In genomic region chr20:62604796-62605195, GRCh38 we compare ENCODE assay signal across 18 cellular contexts. TPM values are rescaled to one million over a fixed set of nuclear protein-coding genes. Genes with fewer than 3 reads are reported as not detected.
DNase-seq lines count a peak whose midpoint lies in the region; ATAC-seq, FAIRE-seq and TF ChIP-seq lines count a peak whose summit lies in the region.
"Had no signal": no experiment of that assay in that cellular context is flagged by ENCODE, and none has a peak within 500 bp of the region (broad histone marks: within the 10 kb centered on the region; RNA-seq: fewer than 3 reads in every experiment).

No MANE protein-coding gene starts in this region.

- BruUV-seq in K562 (replicated peaks; lab: Mats Ljungman, UMichigan) = no TSS peak

- intact Hi-C loops in K562 (cut with micrococcal nuclease) = no loop called here

- H3K4ac ChIP-seq in neuronal stem cell (ENCODE audit: low read length) = no peak overlapping the region

- peaks cover 1% of the 10 kb centered on the region for H3K79me1 ChIP-seq in neuronal stem cell (ENCODE audit: low read depth, low read length)

- FAIRE-seq in K562 (lab: Jason Lieb, UNC) = no peak
- FAIRE-seq: A549 had no signal

- TF ChIP-seq CTCF in HL-60 (IDR thresholded peaks at IDR 0.05; ENCODE audit: insufficient read depth, low read length) (no peak), K562 (IDR thresholded peaks at IDR 0.05 in 2 of 3, conservative IDR thresholded peaks at IDR 0.05 in 1 of 3; ENCODE audit: insufficient read depth in 2 of 3, low read depth in 1 of 3, low read length in 3 of 3) (no peak)

- DNase-seq in HL-60 (ENCODE audit: low read depth in 1 of 2, low spot score in 1 of 2) = no peak
- DNase-seq in K562 (ENCODE audit: extremely low read depth in 1 of 4, low spot score in 3 of 4) = no peak
- no peak for DNase-seq in neuronal stem cell (ENCODE audit: low spot score)
- DNase-seq in NCI-H2227 (lab: John Stamatoyannopoulos, UW; ENCODE audit: unreplicated experiment) = no peak
- DNase-seq: CD4-positive, alpha-beta T cell; KG1; NCI-H1105 treated with DMSO at 0.1 percent for 48 hours; NCI-H187 treated with DMSO at 0.1 percent for 48 hours; NCI-H446 treated with DMSO at 0.1 percent for 48 hours; NCI-H748 treated with DMSO at 0.1 percent for 48 hours; PC-3; SW 1271 had no signal

- H3K14ac ChIP-seq in neuronal stem cell (ENCODE audit: low read length) = no peak overlapping the region

- H2AK5ac ChIP-seq in neuronal stem cell (ENCODE audit: low read depth, low read length) = peak overlapping the region; percentile 57

- H3K36me3 ChIP-seq in BLaER1 (no peaks in the 10 kb centered on the region), K562 (ENCODE audit: control insufficient read depth, insufficient read depth, low read length) (no peaks in the 10 kb centered on the region), neuronal stem cell (replicated peaks in 1 of 2; ENCODE audit: control insufficient read depth in 2 of 2, insufficient read depth in 2 of 2, low read length in 2 of 2) (no peaks in the 10 kb centered on the region)
- H3K36me3 ChIP-seq: HAP-1, SJSA1 had no signal

- no peak overlapping the region for H2AFZ ChIP-seq in K562 (ENCODE audit: low read depth, low read length)
- H2AFZ ChIP-seq in neuronal stem cell (ENCODE audit: low read length) = no peak overlapping the region

- peak overlapping the region; percentile 70 for H3K23ac ChIP-seq in neuronal stem cell (ENCODE audit: low read depth, low read length, poor library complexity)

- peak overlapping the region; percentile 33 for H3K18ac ChIP-seq in neuronal stem cell (ENCODE audit: low read length)

- H4K20me1 ChIP-seq in BLaER1 (no peaks in the 10 kb centered on the region), K562 (replicated peaks; ENCODE audit: control insufficient read depth, insufficient read depth, low read length) (0 out of 2 replicates have a peak, but pooled peaks cover 19% of the 10 kb centered on the region)

- no peak overlapping the region for H2BK15ac ChIP-seq in neuronal stem cell (ENCODE audit: low read length)

- TF ChIP-seq RAD21 in K562 (CRISPR knock-in tag; conservative IDR thresholded peaks at IDR 0.05 in 1 of 2, IDR thresholded peaks at IDR 0.05 in 1 of 2) = no peak

- H3K9me3 ChIP-seq in BLaER1 (no peaks in the 10 kb centered on the region), K562 (replicated peaks; ENCODE audit: control insufficient read depth, insufficient read depth, low read depth, low read length) (no peaks in the 10 kb centered on the region), neuronal stem cell (replicated peaks in 1 of 2; ENCODE audit: control insufficient read depth in 2 of 2, insufficient read depth in 1 of 2, low read depth in 1 of 2, low read length in 2 of 2) (peaks cover 0 to under 1% of the 10 kb centered on the region in 2 donors)
- H3K9me3 ChIP-seq: A549, HAP-1, SJSA1 had no signal

- H2BK12ac ChIP-seq in neuronal stem cell (ENCODE audit: low read length) = peak overlapping the region; percentile 52

- in situ Hi-C loops in K562 (cut with MboI) = no loop called here

- POLR2A ChIA-PET in K562 (lab: Yijun Ruan, JAX) = interaction anchor here (0.5 kb wide), 1 partner anchor 102 kb away, joined by 3 read pairs; no protein-coding TSS in a partner anchor

- H2BK5ac ChIP-seq in neuronal stem cell (ENCODE audit: low read length) = no peak overlapping the region

- peak overlapping the region; percentile 55; the same call in 1 of the 2 replicates for H3K4me3 ChIP-seq in BLaER1
- peak overlapping the region; percentile 37; the same call in 1 of the 2 replicates for H3K4me3 ChIP-seq in HL-60 (replicated peaks; ENCODE audit: insufficient read depth, low read length)
- H3K4me3 ChIP-seq in K562 = no peak overlapping the region
- no peak overlapping the region for H3K4me3 ChIP-seq in neuronal stem cell (ENCODE audit: low read length in 2 of 2)
- H3K4me3 ChIP-seq: A549, HAP-1, SJSA1 had no signal

- H3K27me3 ChIP-seq in BLaER1 (no peaks in the 10 kb centered on the region), HL-60 (ENCODE audit: insufficient read depth, poor library complexity, severe bottlenecking) (no peaks in the 10 kb centered on the region), K562 (ENCODE audit: control insufficient read depth in 2 of 2, insufficient read depth in 2 of 2, low read length in 2 of 2) (peaks cover 52 to 84% of the 10 kb centered on the region in 2 experiments), neuronal stem cell (ENCODE audit: control insufficient read depth in 3 of 3, insufficient read depth in 3 of 3, low read depth in 1 of 3, low read length in 3 of 3) (peaks cover 0 to 36% (median 0%) of the 10 kb centered on the region in 3 experiments)

- no peak for TF ChIP-seq POLR2A in K562 (conservative IDR thresholded peaks at IDR 0.05)

- peak overlapping the region; percentile 99 for H3K4me2 ChIP-seq in BLaER1
- H3K4me2 ChIP-seq in K562 (ENCODE audit: insufficient read depth, low read length) = no peak overlapping the region
- no peak overlapping the region for H3K4me2 ChIP-seq in neuronal stem cell (ENCODE audit: insufficient read depth, low read length, poor library complexity, severe bottlenecking)
- H3K4me2 ChIP-seq: A549 had no signal

- TF ChIP-seq EP300 in K562 (IDR thresholded peaks at IDR 0.05; ENCODE audit: low read length) = no peak

- H3K27ac ChIP-seq in BLaER1 (peak overlapping the region; percentile 77), HL-60 (replicated peaks) (peak overlapping the region; percentile 95), K562 (ENCODE audit: extremely low read depth, low read depth, low read length) (no peak overlapping the region), neuronal stem cell (replicated peaks; ENCODE audit: low read length) (no peak overlapping the region)
- H3K27ac ChIP-seq: A549, SJSA1 had no signal

- H3K4me1 ChIP-seq in BLaER1 (peaks cover 85% of the 10 kb centered on the region), K562 (replicated peaks in 1 of 2; ENCODE audit: control insufficient read depth in 2 of 2, insufficient read depth in 2 of 2, low read length in 2 of 2) (peaks cover 5 to 43% of the 10 kb centered on the region in 2 experiments), neuronal stem cell (ENCODE audit: control insufficient read depth in 2 of 2, insufficient read depth in 1 of 2, low read depth in 1 of 2, low read length in 2 of 2) (peaks cover 0 to 8% of the 10 kb centered on the region in 2 donors)
- H3K4me1 ChIP-seq: A549 had no signal

- H3K9ac ChIP-seq in BLaER1 (peak overlapping the region; percentile 56), K562 (ENCODE audit: insufficient read depth in 1 of 2, low read depth in 2 of 2, low read length in 2 of 2) (no peak overlapping the region; a peak in 1 of 4 replicates), neuronal stem cell (ENCODE audit: low read depth, low read length, poor library complexity) (no peak overlapping the region)

- CTCF ChIA-PET in K562 (lab: Yijun Ruan, JAX; ENCODE audit: low intra/inter-chr PET ratio) = no interaction called here

- H4K91ac ChIP-seq in neuronal stem cell (ENCODE audit: low read depth, low read length, poor library complexity) = peak overlapping the region; percentile 68

- ATAC-seq in K562 = no peak
- no peak for ATAC-seq in HG03045 (IDR thresholded peaks at IDR 0.05; ENCODE audit: unreplicated experiment)
- no peak for ATAC-seq in HG02938 (IDR thresholded peaks at IDR 0.05; ENCODE audit: unreplicated experiment)
- ATAC-seq: A549, PC-3 had no signal

- H3K9me1 ChIP-seq in K562 (ENCODE audit: control insufficient read depth, insufficient read depth, low read length) = no peaks in the 10 kb centered on the region

- H3K79me2 ChIP-seq in K562 (ENCODE audit: control insufficient read depth, insufficient read depth, low read length) = no peaks in the 10 kb centered on the region

- no peak overlapping the region for H2BK120ac ChIP-seq in neuronal stem cell (ENCODE audit: low read depth, low read length)

- no peak overlapping the region for H4K8ac ChIP-seq in neuronal stem cell (ENCODE audit: low read depth, low read length)

- 6% methylated on average over 6 of the region's 9 CpGs for WGBS in K562 (ENCODE audit: insufficient coverage, low coverage, missing lambda C conversion rate)
- WGBS in neuronal stem cell (ENCODE audit: extremely low coverage in 2 of 2, insufficient read length in 2 of 2, insufficient replicate concordance in 1 of 2), 2 donors = no CpG with 5 or more reads among the region's 9 CpGs

TF ChIP-seq in K562, 482 proteins besides CTCF, POLR2A, EP300 and RAD21 (continues in another document):
- TF ChIP-seq SMARCE1 (IDR thresholded peaks at IDR 0.05) (no peak), MTF1 (CRISPR knock-in tag; IDR thresholded peaks at IDR 0.05; ENCODE audit: borderline replicate concordance) (no peak), PTRF (tag; IDR thresholded peaks at IDR 0.05) (no peak), ZNF395 (CRISPR knock-in tag; IDR thresholded peaks at IDR 0.05) (no peak)

RNA-seq across cellular contexts. Expression of gene SLCO4A1, which starts 37.5 kb away (rescaled TPM):
- 21.8 and 48.7 TPM in 2 replicates for total RNA-seq in K562 (2011; cell fraction: chromatin; rRNA removed; ENCODE audit: low replicate concordance)
- total RNA-seq in K562 (2011; cell fraction: nucleolus; rRNA removed) = 35.3 and 40.5 TPM in 2 replicates
- total RNA-seq in K562 (2011; cell fraction: nucleoplasm; rRNA removed) = 24.4 TPM in 2 replicates
- total RNA-seq in K562 (2014; rRNA removed) = 16.2 and 26.3 TPM in 2 replicates
- total RNA-seq in K562 (2014; rRNA removed; fragmentation: Illumina TruSeq; extraction: Trizol) = 6.8 and 7.3 TPM in 2 replicates
- 12.1 and 13.9 TPM in 2 replicates for total RNA-seq in K562 (2015; rRNA removed; fragmentation: Illumina TruSeq; extraction: Trizol)
- total RNA-seq in K562 (2021) = 21.9 and 25.2 TPM in 2 replicates
- polyA plus RNA-seq in K562 (2011; rRNA removed) = 12.3 and 13.2 TPM in 2 replicates
- 10.5 and 25.9 TPM in 2 replicates for polyA plus RNA-seq in K562 (2011; cell fraction: cytosol; rRNA removed)
- polyA plus RNA-seq in K562 (2011; cell fraction: nucleus; rRNA removed) = 46.8 and 83.4 TPM in 2 replicates
- polyA plus RNA-seq in K562 (2012) = 6.1 and 15.2 TPM in 2 replicates
- 13.6 and 15.4 TPM in 2 replicates for polyA plus RNA-seq in K562 (2014; fragmentation: Illumina TruSeq; extraction: Trizol)
- 1 to 10 TPM; 1.6 to 3.1 TPM for polyA plus RNA-seq in K562 (2014; fragmentation: Nextera tagmentation; extraction: Ambion mirVana)
- 12.8 and 17.7 TPM in 2 replicates for polyA plus RNA-seq in K562 (2014; rRNA removed)
- 5.1 and 5.5 TPM in 2 replicates for polyA minus RNA-seq in K562 (2011; rRNA and poly(A)+ RNA removed)
- polyA minus RNA-seq in K562 (2011; cell fraction: cytosol; rRNA and poly(A)+ RNA removed) = 13.4 and 13.6 TPM in 2 replicates
- 11.7 and 15.8 TPM in 2 replicates for polyA minus RNA-seq in K562 (2011; cell fraction: nucleus; rRNA and poly(A)+ RNA removed)
- polyA plus RNA-seq in neuronal stem cell (2013, experiment 1 of 2) = 3.5 TPM
- 3.9 TPM for polyA plus RNA-seq in neuronal stem cell (2013, experiment 2 of 2)

Comparison
In these comparisons a context has a peak if more than half of its experiments do, and no peak if none do; other contexts are left out.
1. H3K27ac ChIP-seq: peak in BLaER1 (single experiment) and HL-60 (single experiment); none in K562 (single experiment) and neuronal stem cell (single experiment).
2. H3K4me3 ChIP-seq: peak in BLaER1 (single experiment) and HL-60 (single experiment); none in K562 (single experiment) and neuronal stem cell (0 of 2).